ENCODE assay signal across 1 cellular context in genomic region chr17:58387834-58388233, GRCh38.
A peak's percentile ranks its signal among the peaks of the same experiment; 100 is the strongest.
TF ChIP-seq lines count a peak whose summit lies in the region.

No MANE protein-coding gene starts in this region.

TF ChIP-seq in HEK293, 187 proteins besides CTCF, POLR2A, EP300 and RAD21 (continued from another document and continues in another):
- no peak for TF ChIP-seq ZNF184 (tag by site-specific recombination; IDR thresholded peaks at IDR 0.05)
- TF ChIP-seq ZNF16 (tag by site-specific recombination; IDR thresholded peaks at IDR 0.05; ENCODE audit: low read depth): no peak
- no peak for TF ChIP-seq ZNF555 (tag by site-specific recombination; conservative IDR thresholded peaks at IDR 0.05)
- TF ChIP-seq ZNF785 (tag by site-specific recombination; IDR thresholded peaks at IDR 0.05): no peak
- no peak for TF ChIP-seq ZNF157 (tag by site-specific recombination; IDR thresholded peaks at IDR 0.05)
- peak; percentile 59; the same call in 1 of the 2 replicates for TF ChIP-seq ZNF404 (tag by site-specific recombination; IDR thresholded peaks at IDR 0.05)
- peak; percentile 72; the same call in 1 of the 2 replicates for TF ChIP-seq ZNF639 (tag by site-specific recombination; IDR thresholded peaks at IDR 0.05)
- TF ChIP-seq AEBP2 (tag by site-specific recombination; IDR thresholded peaks at IDR 0.05; ENCODE audit: borderline replicate concordance): no peak
- TF ChIP-seq, protein P1, sequence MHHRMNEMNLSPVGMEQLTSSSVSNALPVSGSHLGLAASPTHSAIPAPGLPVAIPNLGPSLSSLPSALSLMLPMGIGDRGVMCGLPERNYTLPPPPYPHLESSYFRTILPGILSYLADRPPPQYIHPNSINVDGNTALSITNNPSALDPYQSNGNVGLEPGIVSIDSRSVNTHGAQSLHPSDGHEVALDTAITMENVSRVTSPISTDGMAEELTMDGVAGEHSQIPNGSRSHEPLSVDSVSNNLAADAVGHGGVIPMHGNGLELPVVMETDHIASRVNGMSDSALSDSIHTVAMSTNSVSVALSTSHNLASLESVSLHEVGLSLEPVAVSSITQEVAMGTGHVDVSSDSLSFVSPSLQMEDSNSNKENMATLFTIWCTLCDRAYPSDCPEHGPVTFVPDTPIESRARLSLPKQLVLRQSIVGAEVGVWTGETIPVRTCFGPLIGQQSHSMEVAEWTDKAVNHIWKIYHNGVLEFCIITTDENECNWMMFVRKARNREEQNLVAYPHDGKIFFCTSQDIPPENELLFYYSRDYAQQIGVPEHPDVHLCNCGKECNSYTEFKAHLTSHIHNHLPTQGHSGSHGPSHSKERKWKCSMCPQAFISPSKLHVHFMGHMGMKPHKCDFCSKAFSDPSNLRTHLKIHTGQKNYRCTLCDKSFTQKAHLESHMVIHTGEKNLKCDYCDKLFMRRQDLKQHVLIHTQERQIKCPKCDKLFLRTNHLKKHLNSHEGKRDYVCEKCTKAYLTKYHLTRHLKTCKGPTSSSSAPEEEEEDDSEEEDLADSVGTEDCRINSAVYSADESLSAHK (tag by site-specific recombination; IDR thresholded peaks at IDR 0.05): peak; percentile 75
- TF ChIP-seq ZNF48 (tag by site-specific recombination; IDR thresholded peaks at IDR 0.05): no peak
- no peak for TF ChIP-seq ZNF114 (tag by site-specific recombination; IDR thresholded peaks at IDR 0.05)
- no peak for TF ChIP-seq ZNF548 (tag by site-specific recombination; IDR thresholded peaks at IDR 0.05)
- TF ChIP-seq ZNF398 (tag by site-specific recombination; IDR thresholded peaks at IDR 0.05): peak; percentile 99
- no peak for TF ChIP-seq SP2 (tag by site-specific recombination; IDR thresholded peaks at IDR 0.05)
- TF ChIP-seq ZNF585B (tag by site-specific recombination; IDR thresholded peaks at IDR 0.05): no peak
- no peak for TF ChIP-seq SETDB1 (IDR thresholded peaks at IDR 0.05; ENCODE audit: insufficient read length, low read length)
- TF ChIP-seq ZNF791 (tag by site-specific recombination; IDR thresholded peaks at IDR 0.05): no peak
- TF ChIP-seq ZEB2 (tag by site-specific recombination; IDR thresholded peaks at IDR 0.05): peak; percentile 76
- TF ChIP-seq IKZF3 (tag by site-specific recombination; IDR thresholded peaks at IDR 0.05): peak; percentile 53; the same call in 1 of the 2 replicates
- TF ChIP-seq ZNF169 (tag by site-specific recombination; IDR thresholded peaks at IDR 0.05): no peak
- peak; percentile 85 for TF ChIP-seq ZNF335 (tag by site-specific recombination; conservative IDR thresholded peaks at IDR 0.05)
- no peak for TF ChIP-seq ZNF155 (tag by site-specific recombination; IDR thresholded peaks at IDR 0.05)
- TF ChIP-seq ZNF19 (tag by site-specific recombination; IDR thresholded peaks at IDR 0.05; ENCODE audit: low read depth): peak; percentile 43; the same call in 1 of the 2 replicates
- TF ChIP-seq BCL6B (tag by site-specific recombination; IDR thresholded peaks at IDR 0.05): peak; percentile 57; the same call in 1 of the 2 replicates
- TF ChIP-seq, protein P2, sequence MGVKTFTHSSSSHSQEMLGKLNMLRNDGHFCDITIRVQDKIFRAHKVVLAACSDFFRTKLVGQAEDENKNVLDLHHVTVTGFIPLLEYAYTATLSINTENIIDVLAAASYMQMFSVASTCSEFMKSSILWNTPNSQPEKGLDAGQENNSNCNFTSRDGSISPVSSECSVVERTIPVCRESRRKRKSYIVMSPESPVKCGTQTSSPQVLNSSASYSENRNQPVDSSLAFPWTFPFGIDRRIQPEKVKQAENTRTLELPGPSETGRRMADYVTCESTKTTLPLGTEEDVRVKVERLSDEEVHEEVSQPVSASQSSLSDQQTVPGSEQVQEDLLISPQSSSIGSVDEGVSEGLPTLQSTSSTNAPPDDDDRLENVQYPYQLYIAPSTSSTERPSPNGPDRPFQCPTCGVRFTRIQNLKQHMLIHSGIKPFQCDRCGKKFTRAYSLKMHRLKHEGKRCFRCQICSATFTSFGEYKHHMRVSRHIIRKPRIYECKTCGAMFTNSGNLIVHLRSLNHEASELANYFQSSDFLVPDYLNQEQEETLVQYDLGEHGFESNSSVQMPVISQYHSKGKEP (tag by site-specific recombination; IDR thresholded peaks at IDR 0.05): peak; percentile 53
- peak; percentile 30; the same call in 1 of the 2 replicates for TF ChIP-seq ZNF394 (tag by site-specific recombination; IDR thresholded peaks at IDR 0.05; ENCODE audit: borderline replicate concordance)
- TF ChIP-seq SCRT2 (tag by site-specific recombination; IDR thresholded peaks at IDR 0.05): peak; percentile 84
- no peak for TF ChIP-seq ZNF658 (tag by site-specific recombination; IDR thresholded peaks at IDR 0.05)
- TF ChIP-seq, protein P3, sequence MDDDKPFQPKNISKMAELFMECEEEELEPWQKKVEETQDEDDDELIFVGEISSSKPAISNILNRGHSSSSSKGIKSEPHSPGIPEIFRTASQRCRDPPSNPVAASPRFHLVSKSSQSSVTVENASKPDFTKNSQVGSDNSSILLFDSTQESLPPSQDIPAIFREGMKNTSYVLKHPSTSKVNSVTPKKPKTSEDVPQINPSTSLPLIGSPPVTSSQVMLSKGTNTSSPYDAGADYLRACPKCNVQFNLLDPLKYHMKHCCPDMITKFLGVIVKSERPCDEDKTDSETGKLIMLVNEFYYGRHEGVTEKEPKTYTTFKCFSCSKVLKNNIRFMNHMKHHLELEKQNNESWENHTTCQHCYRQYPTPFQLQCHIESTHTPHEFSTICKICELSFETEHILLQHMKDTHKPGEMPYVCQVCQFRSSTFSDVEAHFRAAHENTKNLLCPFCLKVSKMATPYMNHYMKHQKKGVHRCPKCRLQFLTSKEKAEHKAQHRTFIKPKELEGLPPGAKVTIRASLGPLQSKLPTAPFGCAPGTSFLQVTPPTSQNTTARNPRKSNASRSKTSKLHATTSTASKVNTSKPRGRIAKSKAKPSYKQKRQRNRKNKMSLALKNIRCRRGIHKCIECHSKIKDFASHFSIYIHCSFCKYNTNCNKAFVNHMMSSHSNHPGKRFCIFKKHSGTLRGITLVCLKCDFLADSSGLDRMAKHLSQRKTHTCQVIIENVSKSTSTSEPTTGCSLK (tag by site-specific recombination; IDR thresholded peaks at IDR 0.05): no peak
- TF ChIP-seq ZNF292 (tag by site-specific recombination; IDR thresholded peaks at IDR 0.05; ENCODE audit: borderline replicate concordance, low read depth): no peak
- no peak for TF ChIP-seq ZSCAN4 (tag by site-specific recombination; IDR thresholded peaks at IDR 0.05)
- peak; percentile 99 for TF ChIP-seq HOXD13 (CRISPR knock-in tag; IDR thresholded peaks at IDR 0.05; ENCODE audit: borderline replicate concordance)
- TF ChIP-seq KLF9 (tag by site-specific recombination; IDR thresholded peaks at IDR 0.05; ENCODE audit: low read depth): peak; percentile 79
- TF ChIP-seq ZNF600 (tag by site-specific recombination; IDR thresholded peaks at IDR 0.05): peak; percentile 42; the same call in 1 of the 2 replicates
- no peak for TF ChIP-seq ZNF302 (tag by site-specific recombination; IDR thresholded peaks at IDR 0.05; ENCODE audit: low read depth)
- peak; percentile 77; the same call in 1 of the 2 replicates for TF ChIP-seq ZNF558 (tag by site-specific recombination; IDR thresholded peaks at IDR 0.05)
- TF ChIP-seq, protein P4, sequence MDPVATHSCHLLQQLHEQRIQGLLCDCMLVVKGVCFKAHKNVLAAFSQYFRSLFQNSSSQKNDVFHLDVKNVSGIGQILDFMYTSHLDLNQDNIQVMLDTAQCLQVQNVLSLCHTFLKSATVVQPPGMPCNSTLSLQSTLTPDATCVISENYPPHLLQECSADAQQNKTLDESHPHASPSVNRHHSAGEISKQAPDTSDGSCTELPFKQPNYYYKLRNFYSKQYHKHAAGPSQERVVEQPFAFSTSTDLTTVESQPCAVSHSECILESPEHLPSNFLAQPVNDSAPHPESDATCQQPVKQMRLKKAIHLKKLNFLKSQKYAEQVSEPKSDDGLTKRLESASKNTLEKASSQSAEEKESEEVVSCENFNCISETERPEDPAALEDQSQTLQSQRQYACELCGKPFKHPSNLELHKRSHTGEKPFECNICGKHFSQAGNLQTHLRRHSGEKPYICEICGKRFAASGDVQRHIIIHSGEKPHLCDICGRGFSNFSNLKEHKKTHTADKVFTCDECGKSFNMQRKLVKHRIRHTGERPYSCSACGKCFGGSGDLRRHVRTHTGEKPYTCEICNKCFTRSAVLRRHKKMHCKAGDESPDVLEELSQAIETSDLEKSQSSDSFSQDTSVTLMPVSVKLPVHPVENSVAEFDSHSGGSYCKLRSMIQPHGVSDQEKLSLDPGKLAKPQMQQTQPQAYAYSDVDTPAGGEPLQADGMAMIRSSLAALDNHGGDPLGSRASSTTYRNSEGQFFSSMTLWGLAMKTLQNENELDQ (tag by site-specific recombination; IDR thresholded peaks at IDR 0.05; ENCODE audit: low read depth): no peak
- no peak for TF ChIP-seq ZNF148 (tag by site-specific recombination; IDR thresholded peaks at IDR 0.05; ENCODE audit: borderline replicate concordance)
- no peak for TF ChIP-seq YY1 (tag by site-specific recombination; IDR thresholded peaks at IDR 0.05)
- peak; percentile 89 for TF ChIP-seq ZNF24 (tag by site-specific recombination; IDR thresholded peaks at IDR 0.05)
- TF ChIP-seq ZBTB7A (tag by site-specific recombination; IDR thresholded peaks at IDR 0.05; ENCODE audit: low read depth): no peak
- 0 out of 2 replicates have a peak, but pooled peaks have one; percentile 19 for TF ChIP-seq ZBTB48 (tag by site-specific recombination; IDR thresholded peaks at IDR 0.05)
- no peak for TF ChIP-seq ZNF175 (tag by site-specific recombination; IDR thresholded peaks at IDR 0.05)
- TF ChIP-seq ZNF660 (tag by site-specific recombination; IDR thresholded peaks at IDR 0.05): no peak
- TF ChIP-seq KLF16 (tag by site-specific recombination; IDR thresholded peaks at IDR 0.05): peak; percentile 98
- TF ChIP-seq ZNF132 (tag by site-specific recombination; IDR thresholded peaks at IDR 0.05; ENCODE audit: borderline replicate concordance): no peak
- no peak for TF ChIP-seq ZNF223 (tag by site-specific recombination; IDR thresholded peaks at IDR 0.05)
